In genomic region chr1:200904772-200905171, GRCh38 we compare ENCODE assay signal across 24 cellular contexts. TPM values are rescaled to one million over a fixed set of nuclear protein-coding genes. Genes with fewer than 3 reads are reported as not detected.
"Had no signal": no experiment of that assay in that cellular context is flagged by ENCODE, and none has a peak within 500 bp of the region (broad histone marks: within the 10 kb centered on the region; RNA-seq: fewer than 3 reads in every experiment).

No MANE protein-coding gene starts in this region.

- DNase-seq: activated CD4-positive, alpha-beta T cell treated with anti-CD3 and anti-CD28 coated beads, Interleukin-2, amount 50 U/mL, for 1 hour; activated CD8-positive, alpha-beta T cell treated with anti-CD3 and anti-CD28 coated beads, Interleukin-2, amount 10 ng/mL, durations not matched to agents 7 days and 5 days; activated effector memory CD4-positive, alpha-beta T cell treated with Interleukin-2 at 50 U/mL for 16 hours; activated naive CD4-positive, alpha-beta T cell treated with Interleukin-2 at 50 U/mL for 16 hours; activated T-cell treated with anti-CD3 and anti-CD28 coated beads for 4 hours; anterior cingulate cortex; dorsolateral prefrontal cortex; effector memory CD8-positive, alpha-beta T cell; left lung; mesendoderm; stimulated activated CD4-positive, alpha-beta T cell treated with anti-CD3 and anti-CD28 coated beads, Interleukin-4, amount 100 ng/mL, for 24 hours; T-helper 2 cell; upper lobe of right lung had no signal

- H3K9me3 ChIP-seq: esophagus muscularis mucosa, left lung, upper lobe of right lung had no signal

- ATAC-seq: left lung, sciatic nerve, upper lobe of right lung, WTC11 had no signal

- H3K4me3 ChIP-seq: dorsolateral prefrontal cortex, esophagus muscularis mucosa, left lung, lung, skin epidermis, upper lobe of right lung had no signal

- H3K36me3 ChIP-seq: esophagus muscularis mucosa, upper lobe of right lung had no signal

- H3K4me1 ChIP-seq: esophagus muscularis mucosa, upper lobe of right lung had no signal

- H3K27ac ChIP-seq: dorsolateral prefrontal cortex, esophagus muscularis mucosa, upper lobe of right lung had no signal

- H3K27me3 ChIP-seq: dorsolateral prefrontal cortex, left lung, upper lobe of right lung had no signal

RNA-seq across cellular contexts. Expression of gene INAVA, which starts 10.1 kb away (rescaled TPM):
- total RNA-seq: subcutaneous adipose tissue had no signal

RNA-seq across cellular contexts. Expression of gene GPR25, which starts 32.0 kb away (rescaled TPM):
- total RNA-seq: bronchial epithelial cell, esophagus muscularis mucosa, frontal cortex, myocyte, osteocyte, posterior vena cava, sciatic nerve, subcutaneous adipose tissue, WTC11 had no signal
